Comparison of ENCODE assay signal across 26 cellular contexts in genomic region chr19:1691589-1692290, GRCh38. TPM values are rescaled to one million over a fixed set of nuclear protein-coding genes. Genes with fewer than 3 reads are reported as not detected.
A peak's percentile ranks its signal among the peaks of the same experiment; 100 is the strongest.
DNase-seq lines count a peak whose midpoint lies in the region.
"Had no signal": no experiment of that assay in that cellular context is flagged by ENCODE, and none has a peak within 500 bp of the region (broad histone marks: within the 10 kb centered on the region; RNA-seq: fewer than 3 reads in every experiment).

No MANE protein-coding gene starts in this region.

- H2BK15ac ChIP-seq in neuronal stem cell (ENCODE audit: low read length), result peak overlapping the region; percentile 38

- H3K36me3 ChIP-seq in H7 (replicated peaks; ENCODE audit: control insufficient read depth, insufficient read depth, low read length) (no peaks in the 10 kb centered on the region), neuronal stem cell (replicated peaks in 1 of 2; ENCODE audit: control insufficient read depth in 2 of 2, insufficient read depth in 2 of 2, low read length in 2 of 2) (no peaks in the 10 kb centered on the region)
- H3K36me3 ChIP-seq: HAP-1, SJSA1 had no signal

- DNase-seq in AG20443 (ENCODE audit: low spot score) (peak; percentile 7), D341Med (ENCODE audit: low spot score) (peak; percentile 45), H7 (peak; percentile 62), neuronal stem cell (ENCODE audit: low spot score) (no peak), NCI-H510A (lab: John Stamatoyannopoulos, UW) (no peak), mesenteric fat pad (ENCODE audit: low spot score) (no peak), NCI-H1105 treated with DMSO at 0.1 percent for 48 hours (lab: John Stamatoyannopoulos, UW) (no peak)
- DNase-seq: Caco-2; CD8-positive, alpha-beta T cell; DMS 273 treated with DMSO at 0.1 percent for 48 hours; DMS79; EL; GF-D8; GM23248; HFFc6; NCI-H187; NCI-H2081 treated with DMSO at 0.1 percent for 48 hours; NCI-H2171 treated with DMSO at 0.1 percent for 48 hours; NCI-H524 treated with DMSO at 0.1 percent for 48 hours; NCI-H774; PC-3; Right ventricle myocardium superior; T-helper 1 cell had no signal

- H3K4me3 ChIP-seq in H7 (ENCODE audit: insufficient read depth, low read depth, low read length), result no peak overlapping the region; the same call in 1 of the 2 replicates
- H3K4me3 ChIP-seq in neuronal stem cell (ENCODE audit: low read length in 2 of 2), result no peak overlapping the region
- H3K4me3 ChIP-seq: GM23248, SJSA1 had no signal

- H3K4me2 ChIP-seq in neuronal stem cell (ENCODE audit: insufficient read depth, low read length, poor library complexity, severe bottlenecking), result no peak overlapping the region

- H2AK5ac ChIP-seq in neuronal stem cell (ENCODE audit: low read depth, low read length), result peak overlapping the region; percentile 41

- no peak overlapping the region for H2AFZ ChIP-seq in neuronal stem cell (ENCODE audit: low read length)
- H2AFZ ChIP-seq: GM23248 had no signal

- H2BK5ac ChIP-seq in neuronal stem cell (ENCODE audit: low read length), result no peak overlapping the region

- H3K27me3 ChIP-seq in H7 (ENCODE audit: control insufficient read depth, insufficient read depth, low read length), result peaks cover 39% of the 10 kb centered on the region
- H3K27me3 ChIP-seq in neuronal stem cell (ENCODE audit: control insufficient read depth in 3 of 3, insufficient read depth in 3 of 3, low read depth in 1 of 3, low read length in 3 of 3), result peaks cover 2 to 26% (median 25%) of the 10 kb centered on the region in 3 experiments

- H4K8ac ChIP-seq in neuronal stem cell (ENCODE audit: low read depth, low read length), result no peak overlapping the region

- no peak overlapping the region for H3K27ac ChIP-seq in neuronal stem cell (replicated peaks; ENCODE audit: low read length)
- H3K27ac ChIP-seq: C4-2B, GM23248, SJSA1 had no signal

- peaks cover 2 to 3% of the 10 kb centered on the region in 2 donors for H3K9me3 ChIP-seq in neuronal stem cell (replicated peaks in 1 of 2; ENCODE audit: control insufficient read depth in 2 of 2, insufficient read depth in 1 of 2, low read depth in 1 of 2, low read length in 2 of 2)
- H3K9me3 ChIP-seq: Caco-2 had no signal

- no peaks in the 10 kb centered on the region for H3K79me1 ChIP-seq in neuronal stem cell (ENCODE audit: low read depth, low read length)

- H3K23ac ChIP-seq in neuronal stem cell (ENCODE audit: low read depth, low read length, poor library complexity), result no peak overlapping the region

- WGBS in neuronal stem cell (ENCODE audit: extremely low coverage in 2 of 2, insufficient read length in 2 of 2, insufficient replicate concordance in 1 of 2), 2 donors, result no CpG with 5 or more reads among the region's 18 CpGs

- no peak overlapping the region for H2BK120ac ChIP-seq in neuronal stem cell (ENCODE audit: low read depth, low read length)

- peak overlapping the region; percentile 80 for H3K18ac ChIP-seq in neuronal stem cell (ENCODE audit: low read length)

- H3K9ac ChIP-seq in neuronal stem cell (ENCODE audit: low read depth, low read length, poor library complexity), result no peak overlapping the region
- H3K9ac ChIP-seq: GM23248 had no signal

- peak overlapping the region; percentile 47 for H2BK12ac ChIP-seq in neuronal stem cell (ENCODE audit: low read length)

- no peak overlapping the region for H4K91ac ChIP-seq in neuronal stem cell (ENCODE audit: low read depth, low read length, poor library complexity)

- no peak overlapping the region for H3K4ac ChIP-seq in neuronal stem cell (ENCODE audit: low read length)

- no peak overlapping the region for H3K14ac ChIP-seq in neuronal stem cell (ENCODE audit: low read length)

- H3K4me1 ChIP-seq in neuronal stem cell (ENCODE audit: control insufficient read depth in 2 of 2, insufficient read depth in 1 of 2, low read depth in 1 of 2, low read length in 2 of 2), result peaks cover 0 to 4% of the 10 kb centered on the region in 2 donors
- H3K4me1 ChIP-seq: SJSA1 had no signal

RNA-seq across cellular contexts. Expression of gene TCF3, which starts 39.3 kb away (rescaled TPM):
- total RNA-seq in H7 (2014; rRNA removed; shearing (Covaris generic)), result 277 and 293 TPM in 2 replicates
- polyA plus RNA-seq in neuronal stem cell (2013, experiment 1 of 2), result 333 TPM
- 334 TPM for polyA plus RNA-seq in neuronal stem cell (2013, experiment 2 of 2)
- 44.4 TPM for total RNA-seq in mesenteric fat pad

Comparison
In these comparisons a context has a peak if more than half of its experiments do, and no peak if none do; other contexts are left out.
1. DNase-seq: peak in AG20443 (single experiment), D341Med (single experiment) and H7 (single experiment); none in neuronal stem cell (single experiment), NCI-H510A (single experiment), mesenteric fat pad (single experiment) and NCI-H1105 treated with DMSO at 0.1 percent for 48 hours (single experiment).